ENCODE assay signal across 9 cellular contexts in the genomic region with DNA sequence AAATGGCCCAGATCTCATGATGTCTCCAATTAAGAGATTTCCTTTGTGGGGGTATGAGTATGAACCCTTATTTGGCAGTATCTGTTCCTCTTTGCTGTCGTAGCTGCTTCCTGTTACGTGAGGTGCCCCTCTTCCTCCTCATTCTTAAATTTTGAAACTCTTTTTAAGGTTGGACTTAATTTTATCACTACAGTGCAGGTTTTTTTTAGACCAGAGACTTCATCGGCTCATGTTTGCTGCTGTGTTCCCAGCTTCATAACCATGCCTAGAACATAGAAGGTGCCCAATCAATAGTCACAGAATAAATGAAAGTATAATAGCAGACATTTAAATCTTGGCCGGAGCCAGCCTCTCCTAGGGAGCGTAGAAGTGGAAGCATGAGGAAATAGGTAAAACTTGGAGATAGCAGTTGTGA. TPM values are rescaled to one million over a fixed set of nuclear protein-coding genes. Genes with fewer than 3 reads are reported as not detected.
DNase-seq lines count a peak whose midpoint lies in the region; ATAC-seq and TF ChIP-seq lines count a peak whose summit lies in the region.
"Had no signal": no experiment of that assay in that cellular context is flagged by ENCODE, and none has a peak within 500 bp of the region (broad histone marks: within the 10 kb centered on the region; RNA-seq: fewer than 3 reads in every experiment).

No MANE protein-coding gene starts in this region.

- H3K36me3 ChIP-seq in GM06990 (ENCODE audit: control insufficient read depth, insufficient read depth, low read length) (peaks cover 6% of the 10 kb centered on the region), HUES64 (ENCODE audit: insufficient read depth, low read length) (peaks cover 39% of the 10 kb centered on the region), colonic mucosa (no peaks in the 10 kb centered on the region), thyroid gland (no peaks in the 10 kb centered on the region), tibial artery (peaks cover 0 to 8% (median 0%) of the 10 kb centered on the region in 3 donors)

- H3K27me3 ChIP-seq in GM06990 (replicated peaks; ENCODE audit: control insufficient read depth, insufficient read depth, low read length): no peaks in the 10 kb centered on the region
- H3K27me3 ChIP-seq in HUES64 (ENCODE audit: insufficient read depth, low read length): no peaks in the 10 kb centered on the region
- no peaks in the 10 kb centered on the region for H3K27me3 ChIP-seq in colonic mucosa
- H3K27me3 ChIP-seq in thyroid gland: no peaks in the 10 kb centered on the region
- no peaks in the 10 kb centered on the region for H3K27me3 ChIP-seq in tibial artery

- intact Hi-C loops in colonic mucosa (cut with DNase I): no loop called here
- intact Hi-C loops in thyroid gland (cut with DNase I): no loop called here
- intact Hi-C loops in tibial artery (cut with DNase I; ENCODE audit: low total_unique reads): no loop called here

- 89% methylated on average over 5 of the region's 5 CpGs for WGBS in HUES64
- WGBS in thyroid gland, 2 donors: 66 to 71% methylated on average over 5 of the region's 5 CpGs

- H3K9ac ChIP-seq in HUES64 (ENCODE audit: low read depth, low read length) (no peak overlapping the region), colonic mucosa (ENCODE audit: low read depth in 2 of 2, low read length in 2 of 2) (no peak overlapping the region)

- peak; percentile 49 for DNase-seq in GM06990 (ENCODE audit: extremely low read depth, insufficient read length)
- DNase-seq in colonic mucosa: no peak
- no peak for DNase-seq in HuH-7 (ENCODE audit: low spot score)
- DNase-seq in OCI-M1 (lab: John Stamatoyannopoulos, UW): no peak
- no peak for DNase-seq in thyroid gland
- no peak for DNase-seq in tibial artery

- TF ChIP-seq POLR2A in thyroid gland (IDR thresholded peaks at IDR 0.05): no peak

- ATAC-seq in GM21381 (IDR thresholded peaks at IDR 0.05; ENCODE audit: unreplicated experiment): peak; percentile 31

- H3K4me1 ChIP-seq in HUES64 (ENCODE audit: insufficient read depth, low read length): peaks cover 23% of the 10 kb centered on the region
- H3K4me1 ChIP-seq in colonic mucosa: no peaks in the 10 kb centered on the region
- peaks cover 20 to 26% of the 10 kb centered on the region in 2 donors for H3K4me1 ChIP-seq in thyroid gland
- peaks cover 0 to 26% (median 18%) of the 10 kb centered on the region in 4 donors for H3K4me1 ChIP-seq in tibial artery

- TF ChIP-seq CTCF in GM06990 (IDR thresholded peaks at IDR 0.05; ENCODE audit: insufficient read depth, low read length, poor library complexity, severe bottlenecking) (no peak), colonic mucosa (IDR thresholded peaks at IDR 0.05) (no peak), thyroid gland (IDR thresholded peaks at IDR 0.05) (no peak), tibial artery (IDR thresholded peaks at IDR 0.05) (no peak)

- H3K4me3 ChIP-seq in GM06990 (replicated peaks; ENCODE audit: low read depth, low read length) (peak overlapping the region; percentile 89), HUES64 (ENCODE audit: low read length) (peak overlapping the region; percentile 98; the same call in 1 of the 2 replicates), colonic mucosa (no peak overlapping the region), thyroid gland (replicated peaks in 1 of 3) (no peak overlapping the region), tibial artery (no peak overlapping the region)

- no peak overlapping the region for H3K27ac ChIP-seq in HUES64 (ENCODE audit: low read depth, low read length)
- peak overlapping the region; percentile 37 for H3K27ac ChIP-seq in colonic mucosa
- no peak overlapping the region for H3K27ac ChIP-seq in thyroid gland
- H3K27ac ChIP-seq in tibial artery: no peak overlapping the region

- peaks cover 5% of the 10 kb centered on the region; the same call in 1 of the 2 replicates for H3K9me3 ChIP-seq in HUES64 (ENCODE audit: insufficient read depth, low read depth, low read length)
- no peaks in the 10 kb centered on the region for H3K9me3 ChIP-seq in colonic mucosa
- no peaks in the 10 kb centered on the region for H3K9me3 ChIP-seq in thyroid gland
- no peaks in the 10 kb centered on the region for H3K9me3 ChIP-seq in tibial artery

RNA-seq across cellular contexts. Expression of gene MIOS, which starts 2.4 kb away (rescaled TPM):
- 31.2 TPM for polyA plus RNA-seq in HUES64 (2013, experiment 1 of 2)
- 32.1 TPM for polyA plus RNA-seq in HUES64 (2013, experiment 2 of 2)
- total RNA-seq in colonic mucosa: 10 to 100 TPM; 23.7 to 26.8 TPM
- total RNA-seq in thyroid gland: 10 to 100 TPM; 37.2 to 48.7 (median 42.6) TPM

RNA-seq across cellular contexts. Expression of gene COL28A1, which starts 33.4 kb away (rescaled TPM):
- polyA plus RNA-seq in HUES64 (2013, experiment 1 of 2): 0.40 TPM
- 0.25 TPM for polyA plus RNA-seq in HUES64 (2013, experiment 2 of 2)
- total RNA-seq in colonic mucosa (1 to 10 TPM; 1.2 to 3.5 TPM), thyroid gland (1 to 10 TPM in 2 of 4 donors, under 1 TPM in 2; 0.54 to 1.9 (median 0.97) TPM)
- total RNA-seq: HT1080 had no signal

Comparison
In these comparisons a context has a peak if more than half of its experiments do, and no peak if none do; other contexts are left out.
1. H3K4me3 ChIP-seq: peak in GM06990 (single experiment) and HUES64 (single experiment); none in colonic mucosa (single experiment), thyroid gland (0 of 3) and tibial artery (0 of 2).